1 cellular context compared by ENCODE assay signal in genomic region chr20:3161316-3162079, GRCh38.
TF ChIP-seq lines count a peak whose summit lies in the region.

No MANE protein-coding gene starts in this region.

TF ChIP-seq in GM23338, 12 proteins besides CTCF, POLR2A, EP300 and RAD21:
- no peak for TF ChIP-seq ZNF462 (CRISPR knock-in tag; IDR thresholded peaks at IDR 0.05)
- no peak for TF ChIP-seq ZNF331 (CRISPR knock-in tag; IDR thresholded peaks at IDR 0.05; ENCODE audit: low read depth)
- no peak for TF ChIP-seq STAT1 (IDR thresholded peaks at IDR 0.05; ENCODE audit: unreplicated experiment)
- no peak for TF ChIP-seq POLR2AphosphoS5 (IDR thresholded peaks at IDR 0.05; ENCODE audit: low read depth)
- TF ChIP-seq REST (IDR thresholded peaks at IDR 0.05; ENCODE audit: unreplicated experiment) = no peak
- no peak for TF ChIP-seq ETS1 (IDR thresholded peaks at IDR 0.05)
TF ChIP-seq in GM23338: peak in this region for 0.
